1 cellular context compared by ENCODE assay signal in genomic region chr2:190417045-190417842, GRCh38.
TF ChIP-seq lines count a peak whose summit lies in the region.

No MANE protein-coding gene starts in this region.

TF ChIP-seq in HepG2, 621 proteins besides CTCF, POLR2A, EP300 and RAD21:
- TF ChIP-seq ZSCAN21 (CRISPR knock-in tag; IDR thresholded peaks at IDR 0.05; ENCODE audit: borderline replicate concordance), result no peak
- no peak for TF ChIP-seq TAF1 (CRISPR knock-in tag; IDR thresholded peaks at IDR 0.05)
- no peak for TF ChIP-seq ZNF224 (CRISPR knock-in tag; IDR thresholded peaks at IDR 0.05)
- no peak for TF ChIP-seq ZNF230 (CRISPR knock-in tag; IDR thresholded peaks at IDR 0.05)
- TF ChIP-seq, protein P1, sequence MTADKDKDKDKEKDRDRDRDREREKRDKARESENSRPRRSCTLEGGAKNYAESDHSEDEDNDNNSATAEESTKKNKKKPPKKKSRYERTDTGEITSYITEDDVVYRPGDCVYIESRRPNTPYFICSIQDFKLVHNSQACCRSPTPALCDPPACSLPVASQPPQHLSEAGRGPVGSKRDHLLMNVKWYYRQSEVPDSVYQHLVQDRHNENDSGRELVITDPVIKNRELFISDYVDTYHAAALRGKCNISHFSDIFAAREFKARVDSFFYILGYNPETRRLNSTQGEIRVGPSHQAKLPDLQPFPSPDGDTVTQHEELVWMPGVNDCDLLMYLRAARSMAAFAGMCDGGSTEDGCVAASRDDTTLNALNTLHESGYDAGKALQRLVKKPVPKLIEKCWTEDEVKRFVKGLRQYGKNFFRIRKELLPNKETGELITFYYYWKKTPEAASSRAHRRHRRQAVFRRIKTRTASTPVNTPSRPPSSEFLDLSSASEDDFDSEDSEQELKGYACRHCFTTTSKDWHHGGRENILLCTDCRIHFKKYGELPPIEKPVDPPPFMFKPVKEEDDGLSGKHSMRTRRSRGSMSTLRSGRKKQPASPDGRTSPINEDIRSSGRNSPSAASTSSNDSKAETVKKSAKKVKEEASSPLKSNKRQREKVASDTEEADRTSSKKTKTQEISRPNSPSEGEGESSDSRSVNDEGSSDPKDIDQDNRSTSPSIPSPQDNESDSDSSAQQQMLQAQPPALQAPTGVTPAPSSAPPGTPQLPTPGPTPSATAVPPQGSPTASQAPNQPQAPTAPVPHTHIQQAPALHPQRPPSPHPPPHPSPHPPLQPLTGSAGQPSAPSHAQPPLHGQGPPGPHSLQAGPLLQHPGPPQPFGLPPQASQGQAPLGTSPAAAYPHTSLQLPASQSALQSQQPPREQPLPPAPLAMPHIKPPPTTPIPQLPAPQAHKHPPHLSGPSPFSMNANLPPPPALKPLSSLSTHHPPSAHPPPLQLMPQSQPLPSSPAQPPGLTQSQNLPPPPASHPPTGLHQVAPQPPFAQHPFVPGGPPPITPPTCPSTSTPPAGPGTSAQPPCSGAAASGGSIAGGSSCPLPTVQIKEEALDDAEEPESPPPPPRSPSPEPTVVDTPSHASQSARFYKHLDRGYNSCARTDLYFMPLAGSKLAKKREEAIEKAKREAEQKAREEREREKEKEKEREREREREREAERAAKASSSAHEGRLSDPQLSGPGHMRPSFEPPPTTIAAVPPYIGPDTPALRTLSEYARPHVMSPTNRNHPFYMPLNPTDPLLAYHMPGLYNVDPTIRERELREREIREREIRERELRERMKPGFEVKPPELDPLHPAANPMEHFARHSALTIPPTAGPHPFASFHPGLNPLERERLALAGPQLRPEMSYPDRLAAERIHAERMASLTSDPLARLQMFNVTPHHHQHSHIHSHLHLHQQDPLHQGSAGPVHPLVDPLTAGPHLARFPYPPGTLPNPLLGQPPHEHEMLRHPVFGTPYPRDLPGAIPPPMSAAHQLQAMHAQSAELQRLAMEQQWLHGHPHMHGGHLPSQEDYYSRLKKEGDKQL (CRISPR knock-in tag; IDR thresholded peaks at IDR 0.05; ENCODE audit: low read depth), result no peak
- no peak for TF ChIP-seq FOXC1 (CRISPR knock-in tag; IDR thresholded peaks at IDR 0.05; ENCODE audit: borderline replicate concordance)
- TF ChIP-seq ZNF235 (CRISPR knock-in tag; IDR thresholded peaks at IDR 0.05; ENCODE audit: borderline replicate concordance), result no peak
